In the genomic region with DNA sequence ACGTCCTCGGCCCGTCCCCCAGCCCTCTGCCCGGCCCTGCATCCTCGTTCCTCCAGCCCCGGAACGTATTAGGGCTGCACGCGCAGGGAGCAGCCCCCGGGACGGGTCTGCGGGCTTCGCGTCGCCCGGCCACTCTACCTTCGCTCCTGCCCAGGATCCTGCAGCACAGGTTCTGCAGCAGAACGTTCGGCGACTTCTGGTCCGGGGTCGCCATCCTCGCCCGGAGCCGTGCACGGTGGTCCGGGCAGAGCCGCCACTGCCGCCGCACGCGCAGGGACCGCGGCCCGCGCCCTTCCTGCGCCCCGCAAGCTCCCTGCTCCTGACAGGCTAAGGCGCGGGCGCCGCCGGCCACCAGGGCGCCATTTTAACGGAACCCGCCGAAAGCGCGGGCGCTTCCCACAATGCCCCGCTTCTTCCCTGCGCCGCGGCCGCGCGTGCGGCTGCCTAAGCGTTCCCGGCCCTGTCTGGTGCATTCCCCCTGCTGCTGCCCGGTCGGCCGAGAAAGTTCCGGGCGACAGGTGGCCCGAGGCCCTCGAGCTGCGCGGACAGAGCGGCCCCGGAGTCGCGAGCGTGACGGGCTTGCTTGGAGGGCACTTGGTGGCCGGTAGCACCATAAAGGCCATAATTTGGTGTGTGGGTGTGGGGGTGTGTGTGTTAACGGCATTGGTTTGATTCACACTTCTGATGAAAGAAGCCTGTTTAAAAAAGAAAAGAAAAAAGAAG, we compare ENCODE assay signal across 1 cellular context.
TF ChIP-seq lines count a peak whose summit lies in the region.

Gene TUBGCP3, minus strand, starts transcription at position 387 of the 723 bp plus-strand sequence. Its CDS starts 173 bp downstream, at position 214.

TF ChIP-seq in H1, 55 proteins besides CTCF, POLR2A, EP300 and RAD21:
- TF ChIP-seq ASH2L (IDR thresholded peaks at IDR 0.05; ENCODE audit: low read length) (peak; percentile 85), SAP30 (IDR thresholded peaks at IDR 0.05; ENCODE audit: insufficient read depth, insufficient replicate concordance, low read length) (no peak), CBX5 (IDR thresholded peaks at IDR 0.05; ENCODE audit: low read depth, low read length) (no peak), RBBP5 (IDR thresholded peaks at IDR 0.05; ENCODE audit: borderline replicate concordance, low read depth, low read length) (peak; percentile 64; the same call in 1 of the 2 replicates), NRF1 (IDR thresholded peaks at IDR 0.05; ENCODE audit: low read depth, low read length) (no peak), TAF1 (IDR thresholded peaks at IDR 0.05; ENCODE audit: low read depth, low read length) (peak; percentile 93), SIN3A (conservative IDR thresholded peaks at IDR 0.05 in 1 of 2, IDR thresholded peaks at IDR 0.05 in 1 of 2; ENCODE audit: low read depth in 1 of 2, low read length in 2 of 2) (peak in 1 of 2 experiments; percentile 48; a peak in 1 of 4 replicates), KDM5A (IDR thresholded peaks at IDR 0.05; ENCODE audit: low read length) (peak; percentile 58; the same call in 1 of the 2 replicates), SP4 (IDR thresholded peaks at IDR 0.05; ENCODE audit: low read length) (peak; percentile 73; the same call in 1 of the 2 replicates), TEAD4 (IDR thresholded peaks at IDR 0.05; ENCODE audit: low read depth, low read length) (peak; percentile 77), TBP (IDR thresholded peaks at IDR 0.05; ENCODE audit: low read depth, low read length) (peak; percentile 84), TCF12 (IDR thresholded peaks at IDR 0.05; ENCODE audit: low read depth, low read length) (0 out of 2 replicates have a peak, but pooled peaks have one; percentile 51), KDM4A (IDR thresholded peaks at IDR 0.05; ENCODE audit: low read depth, low read length, severe bottlenecking) (peak; percentile 93), CTBP2 (IDR thresholded peaks at IDR 0.05; ENCODE audit: borderline replicate concordance, insufficient read depth, insufficient read length, low read length) (peak; percentile 19), GABPA (IDR thresholded peaks at IDR 0.05; ENCODE audit: borderline replicate concordance, insufficient read depth, low read length) (peak; percentile 73; the same call in 1 of the 2 replicates), HDAC2 (IDR thresholded peaks at IDR 0.05; ENCODE audit: borderline replicate concordance in 1 of 2, low read depth in 2 of 2, low read length in 2 of 2) (0 out of 4 replicates have a peak, but pooled peaks have one; percentile 31 to 63), EGR1 (IDR thresholded peaks at IDR 0.05; ENCODE audit: borderline replicate concordance, low read depth, low read length) (peak; percentile 45; the same call in 1 of the 2 replicates), TAF7 (optimal IDR thresholded peaks at IDR 0.05; ENCODE audit: borderline replicate concordance, low read depth, low read length) (peak; percentile 80), YY1 (IDR thresholded peaks at IDR 0.05; ENCODE audit: low read depth, low read length) (peak; percentile 94), PHF8 (conservative IDR thresholded peaks at IDR 0.05; ENCODE audit: low read depth, low read length) (peak; percentile 90), CHD1 (IDR thresholded peaks at IDR 0.05; ENCODE audit: low read depth, low read length) (no peak), SP1 (IDR thresholded peaks at IDR 0.05; ENCODE audit: low read depth, low read length) (no peak)
- TF ChIP-seq, protein P1, sequence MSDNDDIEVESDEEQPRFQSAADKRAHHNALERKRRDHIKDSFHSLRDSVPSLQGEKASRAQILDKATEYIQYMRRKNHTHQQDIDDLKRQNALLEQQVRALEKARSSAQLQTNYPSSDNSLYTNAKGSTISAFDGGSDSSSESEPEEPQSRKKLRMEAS (IDR thresholded peaks at IDR 0.05) = peak; percentile 97
- TF ChIP-seq, protein P2, sequence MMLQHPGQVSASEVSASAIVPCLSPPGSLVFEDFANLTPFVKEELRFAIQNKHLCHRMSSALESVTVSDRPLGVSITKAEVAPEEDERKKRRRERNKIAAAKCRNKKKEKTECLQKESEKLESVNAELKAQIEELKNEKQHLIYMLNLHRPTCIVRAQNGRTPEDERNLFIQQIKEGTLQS (IDR thresholded peaks at IDR 0.05; ENCODE audit: insufficient read depth, low read depth, low read length) = no peak
- TF ChIP-seq, protein P3, sequence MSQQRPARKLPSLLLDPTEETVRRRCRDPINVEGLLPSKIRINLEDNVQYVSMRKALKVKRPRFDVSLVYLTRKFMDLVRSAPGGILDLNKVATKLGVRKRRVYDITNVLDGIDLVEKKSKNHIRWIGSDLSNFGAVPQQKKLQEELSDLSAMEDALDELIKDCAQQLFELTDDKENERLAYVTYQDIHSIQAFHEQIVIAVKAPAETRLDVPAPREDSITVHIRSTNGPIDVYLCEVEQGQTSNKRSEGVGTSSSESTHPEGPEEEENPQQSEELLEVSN (IDR thresholded peaks at IDR 0.05) = peak; percentile 96
